8 cellular contexts compared by ENCODE assay signal in genomic region chr12:57088442-57089258, GRCh38. TPM values are rescaled to one million over a fixed set of nuclear protein-coding genes. Genes with fewer than 3 reads are reported as not detected.
DNase-seq lines count a peak whose midpoint lies in the region; ATAC-seq and TF ChIP-seq lines count a peak whose summit lies in the region.

NAB2 (plus strand) TSS chr12:57089114; CDS start chr12:57089272, 158 bp downstream.

- H3K36me3 ChIP-seq in right lobe of liver, result peaks cover 0 to 23% (median 10%) of the 10 kb centered on the region in 4 donors

- no peaks in the 10 kb centered on the region for H3K27me3 ChIP-seq in right lobe of liver

- peaks cover 0 to 20% (median 10%) of the 10 kb centered on the region in 4 donors for H3K4me1 ChIP-seq in right lobe of liver

- no peaks in the 10 kb centered on the region for H3K9me3 ChIP-seq in right lobe of liver

- intact Hi-C loops in right lobe of liver (cut with DNase I), result no loop called here

- WGBS in right lobe of liver (ENCODE audit: insufficient coverage, low coverage, low lambda C conversion rate, missing lambda C conversion rate), result 4% methylated on average over 28 of the region's 85 CpGs

- peak; percentile 67 for TF ChIP-seq POLR2A in right lobe of liver (IDR thresholded peaks at IDR 0.05)

- TF ChIP-seq CTCF in C4-2B (conservative IDR thresholded peaks at IDR 0.05) (no peak), right lobe of liver (IDR thresholded peaks at IDR 0.05) (no peak)

- H3K4me3 ChIP-seq in right lobe of liver, result peak within 1 kb of the TSS; percentile 80 to 93 (median 92)

- ATAC-seq in GM19372 (IDR thresholded peaks at IDR 0.05; ENCODE audit: low read depth, unreplicated experiment) (peak; percentile 53), HG03521 (IDR thresholded peaks at IDR 0.05; ENCODE audit: unreplicated experiment) (peak; percentile 56), right lobe of liver (peak; percentile 70 to 86 (median 81))

- DNase-seq in NCI-H748 treated with DMSO at 0.1 percent for 48 hours (lab: John Stamatoyannopoulos, UW), result peak; percentile 65
- DNase-seq in activated CD4-positive, alpha-beta T cell treated with anti-CD3 and anti-CD28 coated beads, Interleukin-2, amount 50 U/mL, for 4 hours, result peak; percentile 88 to 89
- DNase-seq in dermis microvascular lymphatic vessel endothelial cell (ENCODE audit: low read depth in 2 of 2), result peak; percentile 89 to 95
- DNase-seq in right lobe of liver, result peak; percentile 98 to 99 (median 99)
- peak; percentile 82 for DNase-seq in stimulated activated CD4-positive, alpha-beta T cell treated with anti-CD3 and anti-CD28 coated beads, Interleukin-4, amount 100 ng/mL, for 1 hour

- H3K27ac ChIP-seq in C4-2B (peak within 1 kb of the TSS; percentile 81), right lobe of liver (peak within 1 kb of the TSS; percentile 96 to 98 (median 98))

RNA-seq across cellular contexts. Expression of gene NAB2, which starts in this region (rescaled TPM):
- total RNA-seq in dermis microvascular lymphatic vessel endothelial cell, result 5.4 and 13.9 TPM in 2 replicates
- 10 to 100 TPM in 2 of 6 experiments, 1 to 10 TPM in 4; 6.1 to 13.1 (median 8.9) TPM for total RNA-seq in right lobe of liver

Comparison
In these comparisons a context has a peak if more than half of its experiments do, and no peak if none do; other contexts are left out.
1. Peak in every context shown above with its lines: DNase-seq, ATAC-seq, H3K4me3 ChIP-seq and H3K27ac ChIP-seq.